8 cellular contexts compared by ENCODE assay signal in genomic region chr17:78879679-78880186, GRCh38. TPM values are rescaled to one million over a fixed set of nuclear protein-coding genes. Genes with fewer than 3 reads are reported as not detected.
DNase-seq lines count a peak whose midpoint lies in the region; ATAC-seq, FAIRE-seq and TF ChIP-seq lines count a peak whose summit lies in the region.

No MANE protein-coding gene starts in this region.

- H2AFZ ChIP-seq in endothelial cell of umbilical vein (ENCODE audit: low read depth, low read length) (peak overlapping the region; percentile 50), osteoblast (ENCODE audit: low read length) (peak overlapping the region; percentile 58)

- peak; percentile 65 for DNase-seq in DMS 273 treated with DMSO at 0.1 percent for 48 hours (lab: John Stamatoyannopoulos, UW)
- peak; percentile 64 for DNase-seq in endothelial cell of umbilical vein (ENCODE audit: low read depth, low spot score)
- peak; percentile 96 for DNase-seq in osteoblast (ENCODE audit: insufficient read length, low spot score, missing footprints)
- DNase-seq in NAMALWA (ENCODE audit: low spot score): no peak
- no peak for DNase-seq in RCC 7860 (ENCODE audit: low spot score)

- H3K9me3 ChIP-seq in endothelial cell of umbilical vein (replicated peaks; ENCODE audit: control insufficient read depth, insufficient read depth, low read length) (no peaks in the 10 kb centered on the region), osteoblast (ENCODE audit: low read depth, low read length) (no peaks in the 10 kb centered on the region)

- no peaks in the 10 kb centered on the region for H3K9me1 ChIP-seq in endothelial cell of umbilical vein (replicated peaks; ENCODE audit: control insufficient read depth, extremely low read depth, insufficient read depth, low read length)

- no peak for TF ChIP-seq POLR2A in endothelial cell of umbilical vein (IDR thresholded peaks at IDR 0.05; ENCODE audit: low read depth, low read length)

- H3K36me3 ChIP-seq in endothelial cell of umbilical vein (ENCODE audit: control insufficient read depth in 2 of 2, extremely low read depth in 1 of 2, insufficient read depth in 2 of 2, low read length in 2 of 2) (peaks cover 0 to 2% of the 10 kb centered on the region in 2 experiments), osteoblast (ENCODE audit: insufficient read depth, low read length) (peaks cover 6% of the 10 kb centered on the region)

- H3K9ac ChIP-seq in endothelial cell of umbilical vein (replicated peaks; ENCODE audit: extremely low read depth, insufficient read depth, low read length): peak overlapping the region; percentile 71

- H3K4me2 ChIP-seq in endothelial cell of umbilical vein (ENCODE audit: insufficient read depth, low read length): peak overlapping the region; percentile 53
- peak overlapping the region; percentile 80 for H3K4me2 ChIP-seq in osteoblast (ENCODE audit: insufficient read depth, low read length)

- H3K79me2 ChIP-seq in endothelial cell of umbilical vein (ENCODE audit: control insufficient read depth, insufficient read depth, low read length) (peaks cover 33% of the 10 kb centered on the region), osteoblast (ENCODE audit: insufficient read depth, low read length) (peaks cover 84% of the 10 kb centered on the region)

- H3K27me3 ChIP-seq in endothelial cell of umbilical vein (ENCODE audit: control insufficient read depth in 2 of 2, insufficient read depth in 2 of 2, low read length in 2 of 2): no peaks in the 10 kb centered on the region
- no peaks in the 10 kb centered on the region for H3K27me3 ChIP-seq in osteoblast (ENCODE audit: insufficient read depth, low read length)

- FAIRE-seq in endothelial cell of umbilical vein (lab: Jason Lieb, UNC): peak; percentile 76
- FAIRE-seq in RCC 7860 (lab: Jason Lieb, UNC): no peak

- ATAC-seq in GM19463 (IDR thresholded peaks at IDR 0.05; ENCODE audit: unreplicated experiment) (no peak), HG03039 (IDR thresholded peaks at IDR 0.05; ENCODE audit: unreplicated experiment) (no peak)

- H3K27ac ChIP-seq in endothelial cell of umbilical vein (ENCODE audit: insufficient read depth, low read depth, low read length) (peak overlapping the region; percentile 94), osteoblast (ENCODE audit: low read depth, low read length) (peak overlapping the region; percentile 94)

- no peaks in the 10 kb centered on the region for H4K20me1 ChIP-seq in endothelial cell of umbilical vein (replicated peaks; ENCODE audit: control insufficient read depth, extremely low read depth, insufficient read depth, low read length)
- peaks cover 25% of the 10 kb centered on the region for H4K20me1 ChIP-seq in osteoblast (ENCODE audit: insufficient read depth, low read length)

- dilution Hi-C loops in endothelial cell of umbilical vein (cut with MboI; ENCODE audit: extremely low pct_ligation_motif_present, low sequenced_read_pairs): no loop called here

- TF ChIP-seq CTCF in WI38 (IDR thresholded peaks at IDR 0.05; ENCODE audit: low read depth, low read length): no peak
- TF ChIP-seq CTCF in endothelial cell of umbilical vein (IDR thresholded peaks at IDR 0.05; ENCODE audit: extremely low read depth in 1 of 2, insufficient read depth in 1 of 2, low read depth in 1 of 2, low read length in 2 of 2): no peak
- no peak for TF ChIP-seq CTCF in osteoblast (IDR thresholded peaks at IDR 0.05; ENCODE audit: extremely low read depth, low read depth, low read length)

- H3K4me3 ChIP-seq in WI38 (ENCODE audit: low read depth, low read length) (peak overlapping the region; percentile 41), endothelial cell of umbilical vein (replicated peaks in 1 of 3; ENCODE audit: insufficient read depth in 1 of 3, low read depth in 1 of 3, low read length in 3 of 3) (no peak overlapping the region), osteoblast (ENCODE audit: insufficient read depth, low read length) (peak overlapping the region; percentile 34)

- intact Hi-C loops in endothelial cell of umbilical vein (cut with micrococcal nuclease): loop anchor here (1.0 kb wide), 1 partner anchor 55 kb away; no protein-coding TSS in a partner anchor

- POLR2A ChIA-PET in endothelial cell of umbilical vein (lab: Charles Lee): no interaction called here

- CTCF ChIA-PET in endothelial cell of umbilical vein (lab: Charles Lee): interaction anchor here (1.3 kb wide), 1 partner anchor 14 kb away, joined by 3 read pairs; no protein-coding TSS in a partner anchor

- BruUV-seq in endothelial cell of umbilical vein (replicated peaks; lab: Mats Ljungman, UMichigan): no TSS peak

- H3K4me1 ChIP-seq in endothelial cell of umbilical vein (ENCODE audit: control insufficient read depth, extremely low read depth, insufficient read depth, low read length) (peaks cover 56% of the 10 kb centered on the region), osteoblast (ENCODE audit: insufficient read depth, low read length) (peaks cover 50% of the 10 kb centered on the region)

TF ChIP-seq in endothelial cell of umbilical vein, 7 proteins besides CTCF, POLR2A, EP300 and RAD21:
- TF ChIP-seq JUN (IDR thresholded peaks at IDR 0.05; ENCODE audit: borderline replicate concordance, insufficient read depth, insufficient read length, low read depth) (no peak), MYC (IDR thresholded peaks at IDR 0.05; ENCODE audit: low read depth, low read length) (peak; percentile 30)
TF ChIP-seq in endothelial cell of umbilical vein: peak in this region for 1.

RNA-seq across cellular contexts. Expression of gene CEP295NL, which starts 23.3 kb away (rescaled TPM):
- total RNA-seq in endothelial cell of umbilical vein (3.6 and 8.3 TPM in 2 replicates), osteoblast (2.5 and 5.3 TPM in 2 replicates)
- 0.10 and 0.13 TPM in 2 replicates for polyA plus RNA-seq in endothelial cell of umbilical vein
- polyA plus RNA-seq in endothelial cell of umbilical vein (2011; cell fraction: cytosol; rRNA removed): 0.04 and 0.06 TPM in 2 replicates
- 2.2 and 2.6 TPM in 2 replicates for polyA plus RNA-seq in endothelial cell of umbilical vein (2011; cell fraction: nucleus; rRNA removed)
- polyA plus RNA-seq in endothelial cell of umbilical vein (2012): 0.38 and 0.40 TPM in 2 replicates
- polyA minus RNA-seq in endothelial cell of umbilical vein: 2.8 and 4.8 TPM in 2 replicates
- polyA minus RNA-seq in endothelial cell of umbilical vein (2011; cell fraction: cytosol; rRNA and poly(A)+ RNA removed): not detected
- 5.3 and 16.9 TPM in 2 replicates for polyA minus RNA-seq in endothelial cell of umbilical vein (2011; cell fraction: nucleus; rRNA and poly(A)+ RNA removed)

RNA-seq across cellular contexts. Expression of gene USP36, which starts 39.1 kb away (rescaled TPM):
- total RNA-seq in endothelial cell of umbilical vein: 46.6 and 49.8 TPM in 2 replicates
- polyA plus RNA-seq in endothelial cell of umbilical vein: 20.6 and 29.8 TPM in 2 replicates
- polyA plus RNA-seq in endothelial cell of umbilical vein (2011; cell fraction: cytosol; rRNA removed): 16.2 TPM in 2 replicates
- 99.4 and 100 TPM in 2 replicates for polyA plus RNA-seq in endothelial cell of umbilical vein (2011; cell fraction: nucleus; rRNA removed)
- 37.7 and 49.1 TPM in 2 replicates for polyA plus RNA-seq in endothelial cell of umbilical vein (2012)
- 35.2 and 39.6 TPM in 2 replicates for polyA minus RNA-seq in endothelial cell of umbilical vein
- polyA minus RNA-seq in endothelial cell of umbilical vein (2011; cell fraction: cytosol; rRNA and poly(A)+ RNA removed): 23.9 TPM
- polyA minus RNA-seq in endothelial cell of umbilical vein (2011; cell fraction: nucleus; rRNA and poly(A)+ RNA removed): 41.5 and 45.4 TPM in 2 replicates
- 30.8 and 34.8 TPM in 2 replicates for total RNA-seq in osteoblast

RNA-seq across cellular contexts. Expression of gene TIMP2, which starts 45.5 kb away (rescaled TPM):
- total RNA-seq in endothelial cell of umbilical vein (280 and 318 TPM in 2 replicates), osteoblast (164 and 171 TPM in 2 replicates)
- 115 and 138 TPM in 2 replicates for polyA plus RNA-seq in endothelial cell of umbilical vein
- 179 and 210 TPM in 2 replicates for polyA plus RNA-seq in endothelial cell of umbilical vein (2011; cell fraction: cytosol; rRNA removed)
- 89.1 and 95.1 TPM in 2 replicates for polyA plus RNA-seq in endothelial cell of umbilical vein (2011; cell fraction: nucleus; rRNA removed)
- polyA plus RNA-seq in endothelial cell of umbilical vein (2012): 330 and 543 TPM in 2 replicates
- polyA minus RNA-seq in endothelial cell of umbilical vein: 124 and 137 TPM in 2 replicates
- polyA minus RNA-seq in endothelial cell of umbilical vein (2011; cell fraction: cytosol; rRNA and poly(A)+ RNA removed): 27.8 TPM
- 35.3 and 36.4 TPM in 2 replicates for polyA minus RNA-seq in endothelial cell of umbilical vein (2011; cell fraction: nucleus; rRNA and poly(A)+ RNA removed)

Comparison
In these comparisons a context has a peak if more than half of its experiments do, and no peak if none do; other contexts are left out.
1. DNase-seq: peak in DMS 273 treated with DMSO at 0.1 percent for 48 hours (single experiment), endothelial cell of umbilical vein (single experiment) and osteoblast (single experiment); none in NAMALWA (single experiment) and RCC 7860 (single experiment).
2. H3K4me3 ChIP-seq: peak in WI38 (single experiment) and osteoblast (single experiment); none in endothelial cell of umbilical vein (0 of 3).